Comparison of ENCODE assay signal across 18 cellular contexts in genomic region chr2:35614640-35615039, GRCh38.
DNase-seq lines count a peak whose midpoint lies in the region; ATAC-seq and TF ChIP-seq lines count a peak whose summit lies in the region.
"Had no signal": no experiment of that assay in that cellular context is flagged by ENCODE, and none has a peak within 500 bp of the region (broad histone marks: within the 10 kb centered on the region; RNA-seq: fewer than 3 reads in every experiment).

No MANE protein-coding gene starts in this region.

- H3K27me3 Mint-ChIP-seq in T-cell: no peaks in the 10 kb centered on the region
- H3K27me3 Mint-ChIP-seq: CD4-positive, alpha-beta T cell; CD8-positive, alpha-beta memory T cell had no signal

- no peaks in the 10 kb centered on the region for H3K9me3 Mint-ChIP-seq in T-cell
- H3K9me3 Mint-ChIP-seq: CD4-positive, alpha-beta T cell; CD8-positive, alpha-beta memory T cell had no signal

- no peak overlapping the region for H3K4me2 ChIP-seq in smooth muscle cell
- H3K4me2 ChIP-seq: BLaER1 treated with 17β-estradiol and CSF1 and Interleukin-3, amounts not matched to agents 10 nM and 100 nM had no signal

- H3K9me3 ChIP-seq in smooth muscle cell (replicated peaks; ENCODE audit: low read depth): no peaks in the 10 kb centered on the region
- H3K9me3 ChIP-seq: BE2C; BLaER1 treated with 17β-estradiol and CSF1 and Interleukin-3, amounts not matched to agents 10 nM and 100 nM had no signal

- no peak overlapping the region for H3K9ac ChIP-seq in smooth muscle cell (ENCODE audit: low read depth)
- H3K9ac ChIP-seq: BLaER1 treated with 17β-estradiol and CSF1 and Interleukin-3, amounts not matched to agents 10 nM and 100 nM; GM23248 had no signal

- H3K4me3 ChIP-seq in smooth muscle cell: no peak overlapping the region
- H3K4me3 ChIP-seq: BLaER1 treated with 17β-estradiol and CSF1 and Interleukin-3, amounts not matched to agents 10 nM and 100 nM; GM23248 had no signal

- no peaks in the 10 kb centered on the region for H3K79me2 ChIP-seq in smooth muscle cell (ENCODE audit: low read depth)

- no peaks in the 10 kb centered on the region for H3K4me1 ChIP-seq in smooth muscle cell (ENCODE audit: low read depth)
- H3K4me1 ChIP-seq: BE2C; BLaER1 treated with 17β-estradiol and CSF1 and Interleukin-3, amounts not matched to agents 10 nM and 100 nM had no signal

- H4K20me1 ChIP-seq in smooth muscle cell (ENCODE audit: low read depth): no peaks in the 10 kb centered on the region
- H4K20me1 ChIP-seq: BLaER1 treated with 17β-estradiol and CSF1 and Interleukin-3, amounts not matched to agents 10 nM and 100 nM had no signal

- no peak overlapping the region for H3K4me3 Mint-ChIP-seq in T-cell
- H3K4me3 Mint-ChIP-seq: CD14-positive monocyte; CD4-positive, alpha-beta T cell; CD8-positive, alpha-beta memory T cell; H9; HFFc6 had no signal

- no peak for ATAC-seq in T-cell (replicated peaks in 1 of 4)

- H3K4me1 Mint-ChIP-seq in T-cell: no peaks in the 10 kb centered on the region
- H3K4me1 Mint-ChIP-seq: CD14-positive monocyte; CD8-positive, alpha-beta memory T cell; H9 had no signal

- DNase-seq in DMS53 (lab: John Stamatoyannopoulos, UW): peak; percentile 16
- DNase-seq in NCI-H69 (lab: John Stamatoyannopoulos, UW): peak; percentile 33
- DNase-seq in left kidney (ENCODE audit: low read depth, low spot score): peak; percentile 2
- DNase-seq in iPS-NIHi11 (ENCODE audit: low spot score): no peak
- no peak for DNase-seq in smooth muscle cell (lab: John Stamatoyannopoulos, UW; ENCODE audit: unreplicated experiment)
- no peak for DNase-seq in T-cell
- DNase-seq: ACHN; AML-193; BE2C; CD4-positive, alpha-beta T cell; CD8-positive, alpha-beta memory T cell; DMS 273 treated with DMSO at 0.1 percent for 48 hours; DND-41; GM23248; H9; HFFc6 had no signal

- H3K36me3 Mint-ChIP-seq in T-cell: no peaks in the 10 kb centered on the region
- H3K36me3 Mint-ChIP-seq: CD14-positive monocyte; CD8-positive, alpha-beta memory T cell had no signal

- WGBS in smooth muscle cell (ENCODE audit: low lambda C conversion rate): 95% methylated on average over 2 of the region's 2 CpGs

- no peaks in the 10 kb centered on the region for H3F3A ChIP-seq in smooth muscle cell (ENCODE audit: low read depth)

- CTCF ChIA-PET in T-cell (lab: Charles Lee): no interaction called here

- no peaks in the 10 kb centered on the region for H3K36me3 ChIP-seq in smooth muscle cell (ENCODE audit: low read depth)
- H3K36me3 ChIP-seq: BE2C; BLaER1 treated with 17β-estradiol and CSF1 and Interleukin-3, amounts not matched to agents 10 nM and 100 nM had no signal

- H3K27ac ChIP-seq in smooth muscle cell (ENCODE audit: low read depth): no peak overlapping the region
- H3K27ac ChIP-seq: BLaER1 treated with 17β-estradiol and CSF1 and Interleukin-3, amounts not matched to agents 10 nM and 100 nM; GM23248 had no signal

- no peak overlapping the region for H2AFZ ChIP-seq in smooth muscle cell (ENCODE audit: low read depth)
- H2AFZ ChIP-seq: GM23248 had no signal

- H3K27ac Mint-ChIP-seq in T-cell: no peak overlapping the region
- H3K27ac Mint-ChIP-seq: CD14-positive monocyte; CD4-positive, alpha-beta T cell; CD8-positive, alpha-beta memory T cell; H9; HFFc6 had no signal

- no peaks in the 10 kb centered on the region for H3K27me3 ChIP-seq in smooth muscle cell (ENCODE audit: low read depth)
- H3K27me3 ChIP-seq: BE2C; BLaER1 treated with 17β-estradiol and CSF1 and Interleukin-3, amounts not matched to agents 10 nM and 100 nM had no signal

- TF ChIP-seq CTCF in smooth muscle cell (IDR thresholded peaks at IDR 0.05; ENCODE audit: borderline replicate concordance, insufficient read depth, poor library complexity, severe bottlenecking): no peak

- POLR2A ChIA-PET in T-cell (lab: Charles Lee): no interaction called here

Comparison
In these comparisons a context has a peak if more than half of its experiments do, and no peak if none do; other contexts are left out.
1. DNase-seq: peak in DMS53 (single experiment), NCI-H69 (single experiment) and left kidney (single experiment); none in iPS-NIHi11 (single experiment), smooth muscle cell (single experiment) and T-cell (0 of 34).